ENCODE assay signal across 22 cellular contexts in genomic region chr18:11104307-11104706, GRCh38. TPM values are rescaled to one million over a fixed set of nuclear protein-coding genes. Genes with fewer than 3 reads are reported as not detected.
"Had no signal": no experiment of that assay in that cellular context is flagged by ENCODE, and none has a peak within 500 bp of the region (broad histone marks: within the 10 kb centered on the region; RNA-seq: fewer than 3 reads in every experiment).

No MANE protein-coding gene starts in this region.

- H3K9me3 ChIP-seq: heart right ventricle, pancreas, psoas muscle, right atrium auricular region, tibial nerve had no signal

- H3K27me3 ChIP-seq: pancreas, right atrium auricular region, tibial nerve had no signal

- H3K4me1 Mint-ChIP-seq: activated B cell treated with CpG ODN at 0.5 μM for 24 hours; activated CD4-positive, alpha-beta T cell treated with anti-CD3 and anti-CD28 coated beads for 36 hours; activated naive CD4-positive, alpha-beta T cell treated with anti-CD3 and anti-CD28 coated beads, Interleukin-2, amount 10 ng/mL, durations not matched to agents 7 days and 5 days; T-helper 17 cell had no signal

- H3K4me3 Mint-ChIP-seq: activated B cell treated with CpG ODN at 0.5 μM for 24 hours; activated CD4-positive, alpha-beta T cell treated with anti-CD3 and anti-CD28 coated beads for 36 hours; activated naive CD4-positive, alpha-beta T cell treated with anti-CD3 and anti-CD28 coated beads, Interleukin-2, amount 10 ng/mL, durations not matched to agents 7 days and 5 days; activated T-cell treated with anti-CD3 and anti-CD28 coated beads, Interleukin-2, amount 50 U/mL, for 72 hours; nephron; stimulated activated naive CD8-positive, alpha-beta T cell treated with anti-CD3 and anti-CD28 coated beads, Interleukin-15, Interleukin-2, amounts not matched to agents 100 ng/mL and 50 ng/mL, for 24 hours; T-helper 17 cell had no signal

- H3K4me3 ChIP-seq: heart right ventricle, lung, pancreas, psoas muscle, right atrium auricular region, tibial nerve had no signal

- H3K4me1 ChIP-seq: heart right ventricle, pancreas, psoas muscle, right atrium auricular region, tibial nerve had no signal

- H3K9me3 Mint-ChIP-seq: activated B cell treated with CpG ODN at 0.5 μM for 24 hours; activated naive CD4-positive, alpha-beta T cell treated with anti-CD3 and anti-CD28 coated beads, Interleukin-2, amount 10 ng/mL, durations not matched to agents 7 days and 5 days; activated T-cell treated with anti-CD3 and anti-CD28 coated beads, Interleukin-2, amount 50 U/mL, for 72 hours; nephron; stimulated activated naive CD8-positive, alpha-beta T cell treated with anti-CD3 and anti-CD28 coated beads, Interleukin-15, Interleukin-2, amounts not matched to agents 100 ng/mL and 50 ng/mL, for 24 hours had no signal

- H3K27ac ChIP-seq: epithelial cell of prostate, heart right ventricle, pancreas, psoas muscle, right atrium auricular region, tibial nerve had no signal

- FAIRE-seq: pancreas had no signal

- H3K27me3 Mint-ChIP-seq: activated B cell treated with CpG ODN at 0.5 μM for 24 hours; activated CD4-positive, alpha-beta T cell treated with anti-CD3 and anti-CD28 coated beads for 36 hours; activated naive CD4-positive, alpha-beta T cell treated with anti-CD3 and anti-CD28 coated beads, Interleukin-2, amount 10 ng/mL, durations not matched to agents 7 days and 5 days; stimulated activated naive CD8-positive, alpha-beta T cell treated with anti-CD3 and anti-CD28 coated beads, Interleukin-15, Interleukin-2, amounts not matched to agents 100 ng/mL and 50 ng/mL, for 24 hours had no signal

- H3K27ac Mint-ChIP-seq: activated B cell treated with CpG ODN at 0.5 μM for 24 hours; activated CD4-positive, alpha-beta T cell treated with anti-CD3 and anti-CD28 coated beads for 36 hours; activated naive CD4-positive, alpha-beta T cell treated with anti-CD3 and anti-CD28 coated beads, Interleukin-2, amount 10 ng/mL, durations not matched to agents 7 days and 5 days; activated T-cell treated with anti-CD3 and anti-CD28 coated beads, Interleukin-2, amount 50 U/mL, for 72 hours; stimulated activated naive CD8-positive, alpha-beta T cell treated with anti-CD3 and anti-CD28 coated beads, Interleukin-15, Interleukin-2, amounts not matched to agents 100 ng/mL and 50 ng/mL, for 24 hours; T-helper 17 cell had no signal

- ATAC-seq: activated CD4-positive, alpha-beta T cell treated with anti-CD3 and anti-CD28 coated beads for 36 hours; activated T-cell treated with anti-CD3 and anti-CD28 coated beads, Interleukin-2, amount 50 U/mL, for 72 hours; heart right ventricle; psoas muscle; T-helper 17 cell had no signal

- H3K36me3 Mint-ChIP-seq: activated naive CD4-positive, alpha-beta T cell treated with anti-CD3 and anti-CD28 coated beads, Interleukin-2, amount 10 ng/mL, durations not matched to agents 7 days and 5 days had no signal

- H3K36me3 ChIP-seq: heart right ventricle, pancreas, right atrium auricular region, tibial nerve had no signal

- DNase-seq: activated B cell treated with CpG ODN at 0.5 μM for 24 hours; activated CD4-positive, alpha-beta T cell treated with anti-CD3 and anti-CD28 coated beads for 36 hours; activated CD4-positive, alpha-beta T cell treated with anti-CD3 and anti-CD28 coated beads, Interleukin-2, amount 50 U/mL, for 4 hours; activated effector memory CD4-positive, alpha-beta T cell treated with Interleukin-2 at 50 U/mL for 16 hours; activated naive CD4-positive, alpha-beta T cell treated with anti-CD3 and anti-CD28 coated beads, Interleukin-2, amount 10 ng/mL, durations not matched to agents 7 days and 5 days; activated T-cell treated with anti-CD3 and anti-CD28 coated beads, Interleukin-2, amount 50 U/mL, for 72 hours; amygdala; cerebellar nuclear complex; cortex of kidney; heart right ventricle; islet precursor cell; psoas muscle; stimulated activated CD4-positive, alpha-beta T cell treated with anti-CD3 and anti-CD28 coated beads, Interleukin-12 subunit alpha, Interleukin-12 subunit beta, amount 100 ng/mL, for 4 hours; stimulated activated CD4-positive, alpha-beta T cell treated with anti-CD3 and anti-CD28 coated beads, Interleukin-4, amount 100 ng/mL, for 4 hours; T-helper 17 cell had no signal

RNA-seq across cellular contexts. Expression of gene PIEZO2, which starts 45.1 kb away (rescaled TPM):
- total RNA-seq: activated B cell treated with CpG ODN at 0.5 μM for 24 hours; activated CD4-positive, alpha-beta T cell treated with anti-CD3 and anti-CD28 coated beads for 36 hours; activated T-cell treated with anti-CD3 and anti-CD28 coated beads, Interleukin-2, amount 50 U/mL, for 72 hours; T-helper 17 cell had no signal
